In genomic region chr4:78059524-78059889, GRCh38 we compare ENCODE assay signal across 8 cellular contexts. TPM values are rescaled to one million over a fixed set of nuclear protein-coding genes. Genes with fewer than 3 reads are reported as not detected.
DNase-seq lines count a peak whose midpoint lies in the region; ATAC-seq and TF ChIP-seq lines count a peak whose summit lies in the region.

No MANE protein-coding gene starts in this region.

- DNase-seq in Caco-2: peak; percentile 74 to 78
- DNase-seq in HK-2 (ENCODE audit: unreplicated experiment): peak; percentile 64
- DNase-seq in NCI-H748 (lab: John Stamatoyannopoulos, UW; ENCODE audit: unreplicated experiment): peak; percentile 81
- peak; percentile 47 for DNase-seq in amniotic stem cell (lab: John Stamatoyannopoulos, UW)
- DNase-seq in left ventricle myocardium inferior: peak; percentile 24
- peak; percentile 41 for DNase-seq in progenitor cell of endocrine pancreas (ENCODE audit: low spot score, unreplicated experiment)

- peak overlapping the region; percentile 88 for H3K4me3 Mint-ChIP-seq in Caco-2 (ENCODE audit: unreplicated experiment)
- H3K4me3 Mint-ChIP-seq in progenitor cell of endocrine pancreas (ENCODE audit: low read depth): peak overlapping the region; percentile 88

- CTCF ChIA-PET in Caco-2 (lab: Charles Lee): interaction anchor here (0.6 to 1.8 kb wide), 28 partner anchors 10 to 803 kb away, joined by 3 to 18 read pairs (median 5); no protein-coding TSS in a partner anchor

- intact Hi-C loops in Caco-2 (cut with micrococcal nuclease; ENCODE audit: unreplicated experiment) (loop anchor here (1.0 to 5.0 kb wide), 9 partner anchors 91 to 508 kb away; no protein-coding TSS in a partner anchor), left ventricle myocardium inferior (cut with micrococcal nuclease) (no loop called here)

- H3K27me3 Mint-ChIP-seq in Caco-2 (ENCODE audit: insufficient read depth, unreplicated experiment) (no peaks in the 10 kb centered on the region), progenitor cell of endocrine pancreas (no peaks in the 10 kb centered on the region)

- no peaks in the 10 kb centered on the region for H3K9me3 ChIP-seq in Caco-2
- no peaks in the 10 kb centered on the region for H3K9me3 ChIP-seq in left ventricle myocardium inferior (replicated peaks)

- H3K36me3 ChIP-seq in Caco-2 (ENCODE audit: control insufficient read depth, insufficient read depth, low read length) (no peaks in the 10 kb centered on the region), left ventricle myocardium inferior (no peaks in the 10 kb centered on the region)

- H3K27ac Mint-ChIP-seq in Caco-2 (ENCODE audit: unreplicated experiment) (no peak overlapping the region), progenitor cell of endocrine pancreas (peak overlapping the region; percentile 93)

- POLR2A ChIA-PET in Caco-2 (lab: Charles Lee): interaction anchor here (0.5 to 0.6 kb wide), 5 partner anchors 8 to 502 kb away, joined by 3 to 4 read pairs (median 3); no protein-coding TSS in a partner anchor

- peaks cover 14% of the 10 kb centered on the region for H3K36me3 Mint-ChIP-seq in Caco-2 (ENCODE audit: insufficient read depth, unreplicated experiment)
- no peaks in the 10 kb centered on the region for H3K36me3 Mint-ChIP-seq in progenitor cell of endocrine pancreas (ENCODE audit: insufficient read depth)

- ATAC-seq in GM21717 (IDR thresholded peaks at IDR 0.05; ENCODE audit: unreplicated experiment) (no peak), GM19397 (IDR thresholded peaks at IDR 0.05; ENCODE audit: unreplicated experiment) (no peak)

- BruUV-seq in Caco-2 (replicated peaks; lab: Mats Ljungman, UMichigan): no TSS peak

- peak; percentile 70 to 84 for TF ChIP-seq CTCF in Caco-2 (IDR thresholded peaks at IDR 0.05; ENCODE audit: insufficient read depth in 1 of 2, low read depth in 1 of 2, low read length in 1 of 2, severe bottlenecking in 1 of 2, unreplicated experiment in 1 of 2)
- peak; percentile 66 for TF ChIP-seq CTCF in left ventricle myocardium inferior (IDR thresholded peaks at IDR 0.05; ENCODE audit: borderline replicate concordance)
- TF ChIP-seq CTCF in progenitor cell of endocrine pancreas (IDR thresholded peaks at IDR 0.05; ENCODE audit: unreplicated experiment): peak; percentile 74

- H3K27me3 ChIP-seq in Caco-2 (replicated peaks; ENCODE audit: control insufficient read depth, insufficient read depth, low read length): no peaks in the 10 kb centered on the region
- no peaks in the 10 kb centered on the region for H3K27me3 ChIP-seq in left ventricle myocardium inferior (ENCODE audit: low read depth)

- peak overlapping the region; percentile 62 for H3K27ac ChIP-seq in left ventricle myocardium inferior (replicated peaks)

- H3K9me3 Mint-ChIP-seq in Caco-2 (ENCODE audit: unreplicated experiment) (no peaks in the 10 kb centered on the region), progenitor cell of endocrine pancreas (ENCODE audit: low read depth) (no peaks in the 10 kb centered on the region)

- H3K4me1 ChIP-seq in Caco-2 (no peaks in the 10 kb centered on the region; the same call in 1 of the 2 replicates), left ventricle myocardium inferior (peaks cover 34% of the 10 kb centered on the region)

- H3K4me3 ChIP-seq in Caco-2 (ENCODE audit: low read depth, low read length) (peak overlapping the region; percentile 70), left ventricle myocardium inferior (peak overlapping the region; percentile 84)

- H3K4me1 Mint-ChIP-seq in Caco-2 (ENCODE audit: low read depth, unreplicated experiment) (peaks cover 6% of the 10 kb centered on the region), progenitor cell of endocrine pancreas (ENCODE audit: low read depth) (peaks cover 16% of the 10 kb centered on the region)

RNA-seq across cellular contexts. Expression of gene FRAS1, which starts 2.4 kb away (rescaled TPM):
- 35.7 and 40.8 TPM in 2 replicates for total RNA-seq in Caco-2 (2022)
- 1.4 TPM for total RNA-seq in left ventricle myocardium inferior
- 163 and 166 TPM in 2 replicates for total RNA-seq in progenitor cell of endocrine pancreas

Comparison
In these comparisons a context has a peak if more than half of its experiments do, and no peak if none do; other contexts are left out.
1. DNase-seq: peak in every context shown above with its lines; median percentile 81 in NCI-H748; 76 in Caco-2; 64 in HK-2; 47 in amniotic stem cell; 41 in progenitor cell of endocrine pancreas; 24 in left ventricle myocardium inferior.
2. RNA of gene FRAS1, which starts 2.4 kb away (total RNA-seq): 163 to 166 TPM in progenitor cell of endocrine pancreas and 35.7 to 40.8 TPM in Caco-2; 1.4 TPM in left ventricle myocardium inferior (single experiment); every median in the first group is over 10 times any median in the second.
3. Peak in every context shown above with its lines, with median percentiles within 50 percentile points of each other: CTCF ChIP-seq.